23 cellular contexts compared by ENCODE assay signal in genomic region chr12:6329693-6330045, GRCh38. TPM values are rescaled to one million over a fixed set of nuclear protein-coding genes. Genes with fewer than 3 reads are reported as not detected.
A peak's percentile ranks its signal among the peaks of the same experiment; 100 is the strongest.
DNase-seq lines count a peak whose midpoint lies in the region; ATAC-seq, FAIRE-seq and TF ChIP-seq lines count a peak whose summit lies in the region.
"Had no signal": no experiment of that assay in that cellular context is flagged by ENCODE, and none has a peak within 500 bp of the region (broad histone marks: within the 10 kb centered on the region; RNA-seq: fewer than 3 reads in every experiment).

No MANE protein-coding gene starts in this region.

- H3K36me3 ChIP-seq in Karpas-422 (ENCODE audit: insufficient read depth, low read length), result no peaks in the 10 kb centered on the region
- peaks cover 11% of the 10 kb centered on the region in 2 experiments; a peak in 3 of 4 replicates for H3K36me3 ChIP-seq in GM12878 (ENCODE audit: control insufficient read depth in 2 of 2, insufficient read depth in 2 of 2, low read length in 1 of 2)
- H3K36me3 ChIP-seq in transverse colon, result peaks cover 0 to 56% (median 23%) of the 10 kb centered on the region in 4 donors
- H3K36me3 ChIP-seq in suprapubic skin, result peaks cover 64% of the 10 kb centered on the region

- no peak overlapping the region for H3K4me3 Mint-ChIP-seq in nephron progenitor cell
- H3K4me3 Mint-ChIP-seq: activated naive CD4-positive, alpha-beta T cell treated with anti-CD3 and anti-CD28 coated beads, Interleukin-2, amount 50 U/mL, for 24 hours; naive thymus-derived CD8-positive, alpha-beta T cell; T-helper 17 cell had no signal

- TF ChIP-seq CTCF in GM12878 (IDR thresholded peaks at IDR 0.05 in 2 of 3, conservative IDR thresholded peaks at IDR 0.05 in 1 of 3; ENCODE audit: control insufficient read depth in 2 of 3, extremely low read depth in 1 of 3, insufficient read depth in 1 of 3, low read depth in 3 of 3, low read length in 3 of 3), result no peak
- no peak for TF ChIP-seq CTCF in nephron progenitor cell (IDR thresholded peaks at IDR 0.05)
- no peak for TF ChIP-seq CTCF in transverse colon (IDR thresholded peaks at IDR 0.05)
- no peak for TF ChIP-seq CTCF in suprapubic skin (IDR thresholded peaks at IDR 0.05)

- no TSS peak for BruUV-seq in GM12878 (replicated peaks; lab: Mats Ljungman, UMichigan)

- TF ChIP-seq EP300 in GM12878 (IDR thresholded peaks at IDR 0.05; ENCODE audit: borderline replicate concordance in 1 of 2, control insufficient read depth in 1 of 2, low read depth in 2 of 2, low read length in 2 of 2), result no peak
- TF ChIP-seq EP300 in transverse colon (IDR thresholded peaks at IDR 0.05; ENCODE audit: low read depth), result no peak
- TF ChIP-seq EP300 in suprapubic skin (IDR thresholded peaks at IDR 0.05), result no peak

- intact Hi-C loops in GM12878 (cut with micrococcal nuclease; ENCODE audit: unreplicated experiment) (no loop called here), transverse colon (cut with DNase I; ENCODE audit: low total_unique reads) (loop anchor here (10.0 kb wide), 2 partner anchors 205 to 225 kb away; partner anchors contain the start of genes GAPDH and IFFO1)

- H3K27ac ChIP-seq in Karpas-422 (ENCODE audit: low read length) (no peak overlapping the region), GM12878 (ENCODE audit: control insufficient read depth, insufficient read depth) (peak overlapping the region; percentile 55), transverse colon (peak overlapping the region in 3 of 4 donors; percentile 16 to 85 (median 19)), suprapubic skin (no peak overlapping the region)
- H3K27ac ChIP-seq: GM23248, parathyroid adenoma, SJSA1 had no signal

- peaks cover 48% of the 10 kb centered on the region for H4K20me1 ChIP-seq in Karpas-422 (ENCODE audit: insufficient read depth, low read depth, low read length)
- H4K20me1 ChIP-seq in GM12878 (ENCODE audit: control insufficient read depth, insufficient read depth), result no peaks in the 10 kb centered on the region

- POLR2A ChIA-PET in GM12878 (lab: Charles Lee), result interaction anchor here (0.9 to 3.4 kb wide), 5 partner anchors 10 to 133 kb away, joined by 3 to 12 read pairs (median 4); partner anchors contain the start of gene TNFRSF1A

- WGBS in GM12878 (ENCODE audit: insufficient coverage, insufficient replicate concordance, low lambda C conversion rate, missing lambda C conversion rate), result 72% methylated on average over 8 of the region's 16 CpGs
- 86% methylated on average over 16 of the region's 16 CpGs; no CpG with 5 or more reads in 1 of the 2 donors for WGBS in transverse colon (ENCODE audit: low coverage in 1 of 2), 2 donors
- WGBS in suprapubic skin, result 83% methylated on average over 16 of the region's 16 CpGs

- peaks cover 26% of the 10 kb centered on the region for H3K4me1 Mint-ChIP-seq in nephron progenitor cell

- SMC1A ChIA-PET in GM12878 (lab: Charles Lee; ENCODE audit: uncharacterized antibody, unreplicated experiment), result interaction anchor here (0.6 to 2.0 kb wide), 6 partner anchors 11 to 233 kb away, joined by 3 to 6 read pairs (median 5); no protein-coding TSS in a partner anchor

- H3K27ac Mint-ChIP-seq in nephron progenitor cell, result peak overlapping the region; percentile 13
- H3K27ac Mint-ChIP-seq: T-helper 17 cell had no signal

- H3K36me3 Mint-ChIP-seq in nephron progenitor cell (ENCODE audit: low read depth), result peaks cover 50% of the 10 kb centered on the region

- H3K27me3 ChIP-seq in Karpas-422 (ENCODE audit: low read length) (no peaks in the 10 kb centered on the region), GM12878 (replicated peaks in 1 of 2; ENCODE audit: control insufficient read depth in 2 of 2, insufficient read depth in 2 of 2, low read length in 1 of 2) (no peaks in the 10 kb centered on the region), transverse colon (no peaks in the 10 kb centered on the region), suprapubic skin (no peaks in the 10 kb centered on the region)
- H3K27me3 ChIP-seq: SJSA1 had no signal

- no peaks in the 10 kb centered on the region for H3K27me3 Mint-ChIP-seq in nephron progenitor cell (ENCODE audit: low read depth, poor library complexity)
- H3K27me3 Mint-ChIP-seq: activated naive CD4-positive, alpha-beta T cell treated with anti-CD3 and anti-CD28 coated beads, Interleukin-2, amount 50 U/mL, for 24 hours; T-helper 17 cell had no signal

- CTCF ChIA-PET in GM12878 (lab: Yijun Ruan, JAX), result interaction anchor here (0.8 to 1.9 kb wide), 9 partner anchors 9 to 283 kb away, joined by 3 to 10 read pairs (median 4); no protein-coding TSS in a partner anchor

- H3K4me2 ChIP-seq in Karpas-422 (ENCODE audit: low read depth, low read length, poor library complexity, severe bottlenecking), result peak overlapping the region; percentile 58
- H3K4me2 ChIP-seq in GM12878 (ENCODE audit: control insufficient read depth, insufficient read depth), result 0 out of 2 replicates have a peak overlapping the region, but pooled peaks have one; percentile 38

- no peak for DNase-seq in Karpas-422
- no peak for DNase-seq in GM12878 (ENCODE audit: low read depth, low spot score)
- no peak for DNase-seq in nephron progenitor cell
- DNase-seq in transverse colon, result no peak
- DNase-seq in Ammon's horn (ENCODE audit: low spot score), result no peak
- no peak for DNase-seq in suprapubic skin (ENCODE audit: low spot score in 2 of 2)
- DNase-seq: activated T-cell treated with anti-CD3 and anti-CD28 coated beads, Interleukin-2, amount 50 U/mL, for 1 hour; GM23248; hippocampal formation; islet precursor cell; NCI-H1436 treated with DMSO at 0.1 percent for 48 hours; NCI-H2171 treated with DMSO at 0.1 percent for 48 hours; stimulated activated CD4-positive, alpha-beta T cell treated with anti-CD3 and anti-CD28 coated beads, Interleukin-2, amount 100 ng/mL, for 48 hours; T-helper 17 cell had no signal

- in situ Hi-C loops in GM12878 (cut with MboI), result no loop called here
- in situ Hi-C loops in transverse colon (cut with MboI; ENCODE audit: low pct_ligation_motif_present in 1 of 4, low pct_unique_long_range_greater_than_20kb in 1 of 4, low sequenced_read_pairs in 3 of 4), result loop anchor here in 3 of 4 donors (10.0 to 25.0 kb wide), 3 partner anchors 125 to 208 kb away; partner anchors contain the start of genes TAPBPL (in 3 of the 3), VAMP1 (in 2 of the 3) and GAPDH (in 1 of the 3)

- H3K9me2 ChIP-seq in Karpas-422 (replicated peaks; ENCODE audit: insufficient read depth, low read length), result no peaks in the 10 kb centered on the region

- peak overlapping the region; percentile 30; the same call in 1 of the 2 replicates for H3K4me3 ChIP-seq in Karpas-422 (ENCODE audit: low read length)
- no peak overlapping the region for H3K4me3 ChIP-seq in GM12878
- H3K4me3 ChIP-seq in transverse colon, result no peak overlapping the region
- no peak overlapping the region for H3K4me3 ChIP-seq in suprapubic skin
- H3K4me3 ChIP-seq: GM23248, SJSA1 had no signal

- H2AFZ ChIP-seq in Karpas-422 (ENCODE audit: low read length), result no peak overlapping the region
- H2AFZ ChIP-seq in GM12878 (ENCODE audit: control insufficient read depth, low read depth, low read length), result no peak overlapping the region
- H2AFZ ChIP-seq: GM23248, parathyroid adenoma had no signal

- H3K9me3 Mint-ChIP-seq in nephron progenitor cell, result no peaks in the 10 kb centered on the region
- H3K9me3 Mint-ChIP-seq: activated naive CD4-positive, alpha-beta T cell treated with anti-CD3 and anti-CD28 coated beads, Interleukin-2, amount 50 U/mL, for 24 hours; naive thymus-derived CD8-positive, alpha-beta T cell had no signal

- no peak for ATAC-seq in GM12878
- ATAC-seq in HG03159 (IDR thresholded peaks at IDR 0.05; ENCODE audit: unreplicated experiment), result no peak
- ATAC-seq: naive thymus-derived CD8-positive, alpha-beta T cell had no signal

- FAIRE-seq in GM12878 (lab: Jason Lieb, UNC), result no peak
- FAIRE-seq: endothelial cell of umbilical vein had no signal

- H3K9ac ChIP-seq in Karpas-422 (ENCODE audit: low read length) (no peak overlapping the region), GM12878 (ENCODE audit: control insufficient read depth, insufficient read depth, low read length) (no peak overlapping the region)
- H3K9ac ChIP-seq: GM23248, parathyroid adenoma had no signal

- H3K4me1 ChIP-seq in Karpas-422 (ENCODE audit: low read length) (peaks cover 26% of the 10 kb centered on the region), GM12878 (ENCODE audit: control insufficient read depth, insufficient read depth, low read length) (peaks cover 21% of the 10 kb centered on the region), transverse colon (peaks cover 23 to 73% (median 49%) of the 10 kb centered on the region in 4 donors), suprapubic skin (peaks cover 63% of the 10 kb centered on the region)

- no peaks in the 10 kb centered on the region for H3K79me2 ChIP-seq in Karpas-422 (ENCODE audit: low read length)
- no peaks in the 10 kb centered on the region for H3K79me2 ChIP-seq in GM12878 (ENCODE audit: control insufficient read depth, insufficient read depth, low read length)

- RAD21 ChIA-PET in GM12878 (lab: Charles Lee; ENCODE audit: unreplicated experiment), result interaction anchor here (0.7 to 1.7 kb wide), 5 partner anchors 9 to 130 kb away, joined by 3 to 14 read pairs (median 4); partner anchors contain the start of gene CD9

- no peak for TF ChIP-seq POLR2A in GM12878 (IDR thresholded peaks at IDR 0.05; ENCODE audit: low read depth, low read length)
- peak; percentile 10 for TF ChIP-seq POLR2A in transverse colon (IDR thresholded peaks at IDR 0.05)
- no peak for TF ChIP-seq POLR2A in suprapubic skin (IDR thresholded peaks at IDR 0.05)

- H3K9me3 ChIP-seq in Karpas-422 (ENCODE audit: low read length) (no peaks in the 10 kb centered on the region), GM12878 (replicated peaks; ENCODE audit: control insufficient read depth, insufficient read depth, low read length) (no peaks in the 10 kb centered on the region), transverse colon (no peaks in the 10 kb centered on the region), suprapubic skin (no peaks in the 10 kb centered on the region)
- H3K9me3 ChIP-seq: SJSA1 had no signal

- TF ChIP-seq RAD21 in GM12878 (IDR thresholded peaks at IDR 0.05; ENCODE audit: insufficient read depth, low read depth, low read length), result no peak

RNA-seq across cellular contexts. Expression of gene TNFRSF1A, which starts 12.2 kb away (rescaled TPM):
- 0.72 TPM in 1 of 2 replicates, not detected in the other for total RNA-seq in Karpas-422 (2014; rRNA removed; shearing (Covaris generic); ENCODE audit: low replicate concordance)
- total RNA-seq in GM12878 (2013; cell fraction: nucleolus; rRNA removed), result 25.3 and 26.1 TPM in 2 replicates
- total RNA-seq in GM12878 (2014; rRNA removed), result 11.7 and 14.1 TPM in 2 replicates
- 7.3 and 9.8 TPM in 2 replicates for total RNA-seq in GM12878 (2014; rRNA removed; fragmentation: Illumina TruSeq; extraction: Trizol)
- total RNA-seq in GM12878 (2021), result 16.2 and 16.5 TPM in 2 replicates
- 4.1 TPM for polyA plus RNA-seq in GM12878 (2011; ENCODE audit: low read depth)
- polyA plus RNA-seq in GM12878 (2011; rRNA removed), result 16.5 and 18.9 TPM in 2 replicates
- 16.0 and 25.6 TPM in 2 replicates for polyA plus RNA-seq in GM12878 (2011; cell fraction: cytosol; rRNA removed)
- 30.0 and 37.3 TPM in 2 replicates for polyA plus RNA-seq in GM12878 (2011; cell fraction: nucleus; rRNA removed)
- polyA plus RNA-seq in GM12878 (2012), result 7.0 and 13.2 TPM in 2 replicates
- 6.4 and 14.8 TPM in 2 replicates for polyA plus RNA-seq in GM12878 (2014; fragmentation: Illumina TruSeq; extraction: Trizol)
- under 1 TPM; 0.24 to 0.77 TPM for polyA plus RNA-seq in GM12878 (2014; fragmentation: Nextera tagmentation; extraction: Ambion mirVana)
- polyA plus RNA-seq in GM12878 (2014; rRNA removed), result 12.7 and 13.1 TPM in 2 replicates
- 10 to 100 TPM; 10.6 to 13.0 TPM for polyA plus RNA-seq in GM12878 (2016; fragmentation: Nextera tagmentation; extraction: Ambion mirVana)
- 22.5 and 36.4 TPM in 2 replicates for polyA minus RNA-seq in GM12878 (2011; rRNA and poly(A)+ RNA removed)
- polyA minus RNA-seq in GM12878 (2011; cell fraction: cytosol; rRNA and poly(A)+ RNA removed), result 13.6 and 15.8 TPM in 2 replicates
- 24.8 and 42.8 TPM in 2 replicates for polyA minus RNA-seq in GM12878 (2011; cell fraction: nucleus; rRNA and poly(A)+ RNA removed)
- 100 to 1,000 TPM; 229 to 317 (median 258) TPM for total RNA-seq in transverse colon
- 100 to 1,000 TPM; 276 to 352 (median 281) TPM for total RNA-seq in suprapubic skin

RNA-seq across cellular contexts. Expression of gene PLEKHG6, which starts 19.2 kb away (rescaled TPM):
- not detected in 2 replicates for total RNA-seq in Karpas-422 (2014; rRNA removed; shearing (Covaris generic); ENCODE audit: low replicate concordance)
- 2.3 and 2.8 TPM in 2 replicates for total RNA-seq in GM12878 (2013; cell fraction: nucleolus; rRNA removed)
- total RNA-seq in GM12878 (2014; rRNA removed), result 1.0 and 1.4 TPM in 2 replicates
- 0.60 and 0.72 TPM in 2 replicates for total RNA-seq in GM12878 (2014; rRNA removed; fragmentation: Illumina TruSeq; extraction: Trizol)
- 0.90 and 1.5 TPM in 2 replicates for total RNA-seq in GM12878 (2021)
- polyA plus RNA-seq in GM12878 (2011; ENCODE audit: low read depth), result 0.33 TPM
- 1.4 and 2.0 TPM in 2 replicates for polyA plus RNA-seq in GM12878 (2011; rRNA removed)
- 4.7 and 9.6 TPM in 2 replicates for polyA plus RNA-seq in GM12878 (2011; cell fraction: cytosol; rRNA removed)
- polyA plus RNA-seq in GM12878 (2011; cell fraction: nucleus; rRNA removed), result 3.3 and 9.4 TPM in 2 replicates
- 1.6 and 2.4 TPM in 2 replicates for polyA plus RNA-seq in GM12878 (2012)
- polyA plus RNA-seq in GM12878 (2014; fragmentation: Illumina TruSeq; extraction: Trizol), result 0.10 and 0.62 TPM in 2 replicates
- under 1 TPM; 0.10 to 0.20 TPM for polyA plus RNA-seq in GM12878 (2014; fragmentation: Nextera tagmentation; extraction: Ambion mirVana)
- polyA plus RNA-seq in GM12878 (2014; rRNA removed), result 1.6 and 4.0 TPM in 2 replicates
- polyA plus RNA-seq in GM12878 (2016; fragmentation: Nextera tagmentation; extraction: Ambion mirVana), result 1 to 10 TPM; 1.4 to 2.3 TPM
- polyA minus RNA-seq in GM12878 (2011; rRNA and poly(A)+ RNA removed), result 1.7 and 9.9 TPM in 2 replicates
- polyA minus RNA-seq in GM12878 (2011; cell fraction: cytosol; rRNA and poly(A)+ RNA removed), result 2.7 and 6.9 TPM in 2 replicates
- 0.60 and 6.0 TPM in 2 replicates for polyA minus RNA-seq in GM12878 (2011; cell fraction: nucleus; rRNA and poly(A)+ RNA removed)
- total RNA-seq in transverse colon, result 100 to 1,000 TPM; 142 to 373 (median 198) TPM
- total RNA-seq in suprapubic skin, result 10 to 100 TPM; 12.4 to 29.9 (median 27.8) TPM
- total RNA-seq: endothelial cell of umbilical vein; GM23248; lung microvascular endothelial cell; naive thymus-derived CD8-positive, alpha-beta T cell; T-helper 17 cell; temporal lobe had no signal
- polyA plus RNA-seq: BJ had no signal

RNA-seq across cellular contexts. Expression of gene SCNN1A, which starts 45.7 kb away (rescaled TPM):
- total RNA-seq in Karpas-422 (2014; rRNA removed; shearing (Covaris generic); ENCODE audit: low replicate concordance), result not detected in 2 replicates
- total RNA-seq in GM12878 (2013; cell fraction: nucleolus; rRNA removed), result not detected in 2 replicates
- total RNA-seq in GM12878 (2014; rRNA removed), result not detected in 2 replicates
- total RNA-seq in GM12878 (2014; rRNA removed; fragmentation: Illumina TruSeq; extraction: Trizol), result not detected in 2 replicates
- total RNA-seq in GM12878 (2021), result 0.56 and 0.69 TPM in 2 replicates
- polyA plus RNA-seq in GM12878 (2011; ENCODE audit: low read depth), result not detected
- polyA plus RNA-seq in GM12878 (2011; rRNA removed), result not detected in 2 replicates
- polyA plus RNA-seq in GM12878 (2011; cell fraction: cytosol; rRNA removed), result not detected in 2 replicates
- polyA plus RNA-seq in GM12878 (2011; cell fraction: nucleus; rRNA removed), result not detected in 2 replicates
- not detected in 2 replicates for polyA plus RNA-seq in GM12878 (2012)
- not detected in 2 replicates for polyA plus RNA-seq in GM12878 (2014; fragmentation: Illumina TruSeq; extraction: Trizol)
- polyA plus RNA-seq in GM12878 (2014; fragmentation: Nextera tagmentation; extraction: Ambion mirVana), result not detected
- polyA plus RNA-seq in GM12878 (2014; rRNA removed), result 0.03 TPM in 1 of 2 replicates, not detected in the other
- under 1 TPM in 1 of 2 experiments, not detected in 1; 0.14 TPM for polyA plus RNA-seq in GM12878 (2016; fragmentation: Nextera tagmentation; extraction: Ambion mirVana)
- not detected in 2 replicates for polyA minus RNA-seq in GM12878 (2011; rRNA and poly(A)+ RNA removed)
- polyA minus RNA-seq in GM12878 (2011; cell fraction: cytosol; rRNA and poly(A)+ RNA removed), result not detected in 2 replicates
- polyA minus RNA-seq in GM12878 (2011; cell fraction: nucleus; rRNA and poly(A)+ RNA removed), result not detected in 2 replicates
- 100 to 1,000 TPM; 151 to 757 (median 502) TPM for total RNA-seq in transverse colon
- 100 to 1,000 TPM in 1 of 4 donors, 10 to 100 TPM in 3; 74.2 to 143 (median 93.7) TPM for total RNA-seq in suprapubic skin
- total RNA-seq: temporal lobe had no signal

RNA-seq across cellular contexts. Expression of gene LTBR, which starts 54.3 kb away (rescaled TPM):
- not detected in 2 replicates for total RNA-seq in Karpas-422 (2014; rRNA removed; shearing (Covaris generic); ENCODE audit: low replicate concordance)
- not detected in 2 replicates for total RNA-seq in GM12878 (2013; cell fraction: nucleolus; rRNA removed)
- total RNA-seq in GM12878 (2014; rRNA removed) (not detected in 2 replicates), GM12878 (2014; rRNA removed; fragmentation: Illumina TruSeq; extraction: Trizol) (not detected in 2 replicates), GM12878 (2021) (0.44 and 0.45 TPM in 2 replicates), transverse colon (100 to 1,000 TPM; 148 to 367 (median 208) TPM), suprapubic skin (100 to 1,000 TPM; 157 to 297 (median 204) TPM)
- not detected for polyA plus RNA-seq in GM12878 (2011; ENCODE audit: low read depth)
- polyA plus RNA-seq in GM12878 (2011; rRNA removed) (not detected in 2 replicates), GM12878 (2014; fragmentation: Illumina TruSeq; extraction: Trizol) (not detected in 2 replicates), GM12878 (2014; fragmentation: Nextera tagmentation; extraction: Ambion mirVana) (not detected), GM12878 (2014; rRNA removed) (not detected in 2 replicates), GM12878 (2016; fragmentation: Nextera tagmentation; extraction: Ambion mirVana) (under 1 TPM in 1 of 2 experiments, not detected in 1; 0.24 TPM)
- not detected in 2 replicates for polyA plus RNA-seq in GM12878 (2011; cell fraction: cytosol; rRNA removed)
- polyA plus RNA-seq in GM12878 (2011; cell fraction: nucleus; rRNA removed), result 0.07 TPM in 1 of 2 replicates, not detected in the other
- polyA plus RNA-seq in GM12878 (2012), result 0.23 and 0.31 TPM in 2 replicates
- not detected in 2 replicates for polyA minus RNA-seq in GM12878 (2011; rRNA and poly(A)+ RNA removed)
- polyA minus RNA-seq in GM12878 (2011; cell fraction: cytosol; rRNA and poly(A)+ RNA removed), result 0.94 and 4.8 TPM in 2 replicates
- 0.48 and 2.2 TPM in 2 replicates for polyA minus RNA-seq in GM12878 (2011; cell fraction: nucleus; rRNA and poly(A)+ RNA removed)

Comparison
In these comparisons a context has a peak if more than half of its experiments do, and no peak if none do; other contexts are left out.
1. H3K27ac ChIP-seq: peak in GM12878 (single experiment) and transverse colon (3 of 4); none in Karpas-422 (single experiment) and suprapubic skin (single experiment).
2. RNA of gene TNFRSF1A, which starts 12.2 kb away (total RNA-seq): 276 to 352 TPM in suprapubic skin and 229 to 317 TPM in transverse colon; 7.3 to 26.1 TPM in GM12878 and 0.72 TPM in Karpas-422; every median in the first group is over 4 times any median in the second.
3. RNA of gene SCNN1A, which starts 45.7 kb away (total RNA-seq): 151 to 757 TPM in transverse colon and 74.2 to 143 TPM in suprapubic skin; not detected in Karpas-422 and 0.56 to 0.69 TPM in GM12878; every median in the first group is over 10 times any median in the second.